ENCODE assay signal across 21 cellular contexts in genomic region chr4:56511098-56511497, GRCh38. TPM values are rescaled to one million over a fixed set of nuclear protein-coding genes. Genes with fewer than 3 reads are reported as not detected.
A peak's percentile ranks its signal among the peaks of the same experiment; 100 is the strongest.
DNase-seq lines count a peak whose midpoint lies in the region; ATAC-seq and TF ChIP-seq lines count a peak whose summit lies in the region.
"Had no signal": no experiment of that assay in that cellular context is flagged by ENCODE, and none has a peak within 500 bp of the region (broad histone marks: within the 10 kb centered on the region; RNA-seq: fewer than 3 reads in every experiment).

No MANE protein-coding gene starts in this region.

- POLR2A ChIA-PET in CD4-positive, alpha-beta T cell (lab: Charles Lee), result no interaction called here

- TF ChIP-seq CTCF in cardiac muscle cell (IDR thresholded peaks at IDR 0.05; ENCODE audit: low read depth, low read length) (no peak), gastroesophageal sphincter (IDR thresholded peaks at IDR 0.05) (no peak)
- no peak for TF ChIP-seq CTCF in CD4-positive, alpha-beta T cell (IDR thresholded peaks at IDR 0.05)

- no peak overlapping the region for H3K4me3 Mint-ChIP-seq in CD4-positive, alpha-beta T cell
- H3K4me3 Mint-ChIP-seq: IgD-negative memory B cell had no signal

- H3K27me3 Mint-ChIP-seq in CD4-positive, alpha-beta T cell, result no peaks in the 10 kb centered on the region

- H3K9me3 Mint-ChIP-seq in CD4-positive, alpha-beta T cell, result no peaks in the 10 kb centered on the region
- H3K9me3 Mint-ChIP-seq: IgD-negative memory B cell had no signal

- H3K4me1 ChIP-seq in cardiac muscle cell (ENCODE audit: low read depth) (peaks cover 32% of the 10 kb centered on the region), gastroesophageal sphincter (peaks cover 3 to 8% (median 3%) of the 10 kb centered on the region in 3 donors), rectal smooth muscle tissue (ENCODE audit: control insufficient read depth, insufficient read depth, low read length) (peaks cover 6% of the 10 kb centered on the region)

- peak; percentile 34 for ATAC-seq in gastroesophageal sphincter
- no peak for ATAC-seq in CD4-positive, alpha-beta T cell (ENCODE audit: poor library complexity)
- ATAC-seq: HCT116 had no signal

- intact Hi-C loops in cardiac septum (cut with DNase I), result no loop called here
- intact Hi-C loops in CD4-positive, alpha-beta T cell (cut with DNase I, micrococcal nuclease), result no loop called here

- TF ChIP-seq EP300 in gastroesophageal sphincter (IDR thresholded peaks at IDR 0.05), result no peak

- no peaks in the 10 kb centered on the region for H3K36me3 Mint-ChIP-seq in CD4-positive, alpha-beta T cell (ENCODE audit: low read depth)
- H3K36me3 Mint-ChIP-seq: IgD-negative memory B cell had no signal

- H3K27ac ChIP-seq in cardiac muscle cell, result peak overlapping the region; percentile 38
- H3K27ac ChIP-seq in gastroesophageal sphincter, result no peak overlapping the region
- H3K27ac ChIP-seq in rectal smooth muscle tissue (ENCODE audit: low read depth, low read length), result peak overlapping the region; percentile 27
- no peak overlapping the region for H3K27ac ChIP-seq in CD4-positive, alpha-beta T cell (ENCODE audit: low read depth, low read length)
- H3K27ac ChIP-seq: HL-60, SK-N-MC had no signal

- no peak overlapping the region for H3K27ac Mint-ChIP-seq in CD4-positive, alpha-beta T cell
- H3K27ac Mint-ChIP-seq: IgD-negative memory B cell had no signal

- no peaks in the 10 kb centered on the region for H3K36me3 ChIP-seq in cardiac muscle cell
- no peaks in the 10 kb centered on the region for H3K36me3 ChIP-seq in gastroesophageal sphincter
- H3K36me3 ChIP-seq in rectal smooth muscle tissue (ENCODE audit: control insufficient read depth, insufficient read depth, low read length), result no peaks in the 10 kb centered on the region

- CTCF ChIA-PET in CD4-positive, alpha-beta T cell (lab: Charles Lee), result no interaction called here

- DNase-seq in cardiac muscle cell (ENCODE audit: low read depth in 1 of 2, low spot score in 1 of 2) (peak in 1 of 2 donors; percentile 33), cardiac septum (ENCODE audit: low spot score) (no peak), middle frontal gyrus (ENCODE audit: extremely low spot score, low spot score) (no peak)
- no peak for DNase-seq in activated CD4-positive, alpha-beta T cell treated with anti-CD3 and anti-CD28 coated beads for 48 hours
- DNase-seq in CD4-positive, alpha-beta T cell, result no peak
- DNase-seq: GOT3, NCI-H1092 treated with DMSO at 0.1 percent for 48 hours, NCI-H1436, NCI-H187, NCI-H2081 treated with DMSO at 0.1 percent for 48 hours, NCI-H2171, NCI-H345, NCI-H510A treated with DMSO at 0.1 percent for 48 hours, SIG-M5 had no signal

- H3K9ac ChIP-seq in rectal smooth muscle tissue (ENCODE audit: low read length), result no peak overlapping the region

- peaks cover 10% of the 10 kb centered on the region for H3K27me3 ChIP-seq in cardiac muscle cell
- H3K27me3 ChIP-seq in gastroesophageal sphincter, result no peaks in the 10 kb centered on the region
- H3K27me3 ChIP-seq in rectal smooth muscle tissue (ENCODE audit: control insufficient read depth, insufficient read depth, low read length), result no peaks in the 10 kb centered on the region
- H3K27me3 ChIP-seq in CD4-positive, alpha-beta T cell (ENCODE audit: control insufficient read depth, insufficient read depth, low read length), result peaks cover 4% of the 10 kb centered on the region

- H3K4me3 ChIP-seq in cardiac muscle cell (no peak overlapping the region), gastroesophageal sphincter (no peak overlapping the region), rectal smooth muscle tissue (ENCODE audit: low read length) (no peak overlapping the region)
- H3K4me3 ChIP-seq: SK-N-MC had no signal

- H3K9me3 ChIP-seq in cardiac muscle cell (ENCODE audit: low read depth) (no peaks in the 10 kb centered on the region), gastroesophageal sphincter (no peaks in the 10 kb centered on the region)
- H3K9me3 ChIP-seq in CD4-positive, alpha-beta T cell (ENCODE audit: control insufficient read depth, low read length), result no peaks in the 10 kb centered on the region

- peaks cover 4% of the 10 kb centered on the region for H3K4me1 Mint-ChIP-seq in CD4-positive, alpha-beta T cell (ENCODE audit: low read depth)

- no peak for TF ChIP-seq POLR2A in gastroesophageal sphincter (IDR thresholded peaks at IDR 0.05)

RNA-seq across cellular contexts. Expression of gene ARL9, which starts 5.5 kb away (rescaled TPM):
- total RNA-seq in cardiac muscle cell (0.04 and 0.06 TPM in 2 replicates), cardiac septum (not detected), gastroesophageal sphincter (under 1 TPM in 1 of 4 donors, not detected in 3; 0.54 TPM)
- polyA plus RNA-seq in cardiac muscle cell, result 0.06 and 0.98 TPM in 2 replicates
- total RNA-seq in CD4-positive, alpha-beta T cell, result under 1 TPM in 1 of 2 experiments, not detected in 1; 0.17 TPM
- total RNA-seq: A172 had no signal
- polyA plus RNA-seq: IgD-negative memory B cell had no signal

RNA-seq across cellular contexts. Expression of gene SRP72, which starts 43.7 kb away (rescaled TPM):
- total RNA-seq in cardiac muscle cell (35.3 and 46.9 TPM in 2 replicates), cardiac septum (43.4 TPM), gastroesophageal sphincter (10 to 100 TPM; 43.6 to 55.6 (median 48.1) TPM)
- polyA plus RNA-seq in cardiac muscle cell, result 87.1 and 104 TPM in 2 replicates
- 100 to 1,000 TPM; 108 to 119 TPM for total RNA-seq in CD4-positive, alpha-beta T cell

Comparison
In these comparisons a context has a peak if more than half of its experiments do, and no peak if none do; other contexts are left out.
1. H3K27ac ChIP-seq: peak in cardiac muscle cell (single experiment) and rectal smooth muscle tissue (single experiment); none in gastroesophageal sphincter (0 of 4) and CD4-positive, alpha-beta T cell (single experiment).